In genomic region chr6:26092443-26092842, GRCh38 we compare ENCODE assay signal across 1 cellular context.
TF ChIP-seq lines count a peak whose summit lies in the region.

No MANE protein-coding gene starts in this region.

TF ChIP-seq in GM12878, 131 proteins besides CTCF, POLR2A, EP300 and RAD21 (continued from another document):
- TF ChIP-seq ZBTB11 (CRISPR knock-in tag; IDR thresholded peaks at IDR 0.05) (no peak), MAX (IDR thresholded peaks at IDR 0.05; ENCODE audit: low read depth, low read length) (no peak), TARDBP (IDR thresholded peaks at IDR 0.05; ENCODE audit: borderline replicate concordance) (no peak), SPI1 (IDR thresholded peaks at IDR 0.05; ENCODE audit: borderline replicate concordance, insufficient read depth, low read depth, low read length) (peak; percentile 75), ZSCAN29 (IDR thresholded peaks at IDR 0.05) (no peak), PAX8 (IDR thresholded peaks at IDR 0.05) (no peak), RAD51 (IDR thresholded peaks at IDR 0.05) (peak; percentile 37; the same call in 1 of the 2 replicates), ATF3 (IDR thresholded peaks at IDR 0.05; ENCODE audit: borderline replicate concordance, extremely low read depth, low read depth, low read length) (no peak), CREM (IDR thresholded peaks at IDR 0.05; ENCODE audit: low read depth) (no peak), JUND (IDR thresholded peaks at IDR 0.05; ENCODE audit: low read depth, low read length) (no peak), BMI1 (IDR thresholded peaks at IDR 0.05; ENCODE audit: borderline replicate concordance) (no peak), RBBP5 (conservative IDR thresholded peaks at IDR 0.05) (no peak), POU2F2 (IDR thresholded peaks at IDR 0.05; ENCODE audit: borderline replicate concordance, low read depth, low read length) (no peak), CBX3 (IDR thresholded peaks at IDR 0.05; ENCODE audit: borderline replicate concordance, low read depth) (no peak), E2F8 (IDR thresholded peaks at IDR 0.05; ENCODE audit: low read depth, partially characterized antibody) (no peak), POLR2AphosphoS2 (IDR thresholded peaks at IDR 0.05; ENCODE audit: low read depth, low read length) (no peak), NR2C2 (IDR thresholded peaks at IDR 0.05; ENCODE audit: borderline replicate concordance, control insufficient read depth, insufficient read length, low read depth) (no peak), RCOR1 (conservative IDR thresholded peaks at IDR 0.05; ENCODE audit: low read depth, low read length) (no peak), MEF2A (IDR thresholded peaks at IDR 0.05; ENCODE audit: insufficient read depth, low read depth, low read length) (no peak), YY1 (IDR thresholded peaks at IDR 0.05; ENCODE audit: low read depth, low read length) (no peak), RFX5 (IDR thresholded peaks at IDR 0.05; ENCODE audit: low read depth, low read length) (no peak), WRNIP1 (IDR thresholded peaks at IDR 0.05; ENCODE audit: borderline replicate concordance, low read depth, low read length) (no peak), EED (IDR thresholded peaks at IDR 0.05; ENCODE audit: low read depth) (peak; percentile 59; the same call in 1 of the 2 replicates), NFIC (IDR thresholded peaks at IDR 0.05; ENCODE audit: low read depth, low read length) (no peak), DPF2 (IDR thresholded peaks at IDR 0.05) (peak; percentile 42; the same call in 1 of the 2 replicates), ZNF592 (IDR thresholded peaks at IDR 0.05) (peak; percentile 84), MEF2B (IDR thresholded peaks at IDR 0.05; ENCODE audit: partially characterized antibody, poor library complexity, severe bottlenecking) (no peak), ETV6 (conservative IDR thresholded peaks at IDR 0.05 in 1 of 2, IDR thresholded peaks at IDR 0.05 in 1 of 2; ENCODE audit: borderline replicate concordance in 1 of 2, low read depth in 1 of 2) (peak in 1 of 2 experiments; percentile 70; a peak in 1 of 4 replicates), IKZF2 (IDR thresholded peaks at IDR 0.05) (peak; percentile 75 to 85), ZNF207 (IDR thresholded peaks at IDR 0.05; ENCODE audit: borderline replicate concordance) (no peak), EZH2 (IDR thresholded peaks at IDR 0.05; ENCODE audit: borderline replicate concordance, control insufficient read depth, low read depth, low read length) (no peak), NFXL1 (IDR thresholded peaks at IDR 0.05; ENCODE audit: borderline replicate concordance) (no peak), RELB (IDR thresholded peaks at IDR 0.05; ENCODE audit: low read depth) (peak; percentile 53; the same call in 1 of the 2 replicates), SUZ12 (IDR thresholded peaks at IDR 0.05; ENCODE audit: unreplicated experiment) (no peak), RUNX3 (IDR thresholded peaks at IDR 0.05; ENCODE audit: low read length) (0 out of 2 replicates have a peak, but pooled peaks have one; percentile 5), ZZZ3 (IDR thresholded peaks at IDR 0.05; ENCODE audit: control insufficient read depth, insufficient read length, low read depth) (no peak)
